ENCODE assay signal across 8 cellular contexts in genomic region chr19:18274776-18275356, GRCh38. TPM values are rescaled to one million over a fixed set of nuclear protein-coding genes. Genes with fewer than 3 reads are reported as not detected.
A peak's percentile ranks its signal among the peaks of the same experiment; 100 is the strongest.
DNase-seq lines count a peak whose midpoint lies in the region; TF ChIP-seq lines count a peak whose summit lies in the region.

No MANE protein-coding gene starts in this region.

- peaks cover 18% of the 10 kb centered on the region; the same call in 1 of the 2 replicates for H3K79me2 ChIP-seq in OCI-LY7 (ENCODE audit: insufficient read depth, low read depth, low read length)

- POLR2A ChIA-PET in OCI-LY7 (lab: Charles Lee), result interaction anchor here (1.4 kb wide), 1 partner anchor 46 kb away, joined by 5 read pairs; no protein-coding TSS in a partner anchor

- H3K9me3 ChIP-seq in thyroid gland, result no peaks in the 10 kb centered on the region
- H3K9me3 ChIP-seq in OCI-LY7 (ENCODE audit: low read length), result no peaks in the 10 kb centered on the region

- WGBS in lower leg skin, 2 donors, result 12 to 13% methylated on average over 8 to 9 of the region's 13 CpGs
- WGBS in thyroid gland, 2 donors, result 34 to 36% methylated on average over 7 to 12 of the region's 13 CpGs

- no peak overlapping the region for H3K4me2 ChIP-seq in OCI-LY7 (ENCODE audit: low read length)

- H3K27ac ChIP-seq in thyroid gland, result peak overlapping the region; percentile 62 to 72 (median 68)
- no peak overlapping the region for H3K27ac ChIP-seq in OCI-LY7 (ENCODE audit: low read depth, low read length, poor library complexity, severe bottlenecking)

- TF ChIP-seq POLR2A in lower leg skin (IDR thresholded peaks at IDR 0.05), result no peak
- TF ChIP-seq POLR2A in thyroid gland (IDR thresholded peaks at IDR 0.05), result no peak

- H3K9me2 ChIP-seq in OCI-LY7 (ENCODE audit: insufficient read depth, low read length), result no peaks in the 10 kb centered on the region

- no peaks in the 10 kb centered on the region for H3K27me3 ChIP-seq in thyroid gland

- H3K36me3 ChIP-seq in thyroid gland (peaks cover 6 to 11% of the 10 kb centered on the region in 2 donors), OCI-LY7 (ENCODE audit: insufficient read depth, low read length) (peaks cover 16% of the 10 kb centered on the region; the same call in 1 of the 2 replicates)

- intact Hi-C loops in lower leg skin (cut with DNase I; ENCODE audit: low total_unique reads) (no loop called here), thyroid gland (cut with DNase I) (no loop called here), OCI-LY7 (cut with micrococcal nuclease; ENCODE audit: unreplicated experiment) (no loop called here)

- BruUV-seq in OCI-LY7 (replicated peaks; lab: Mats Ljungman, UMichigan), result no TSS peak

- H4K20me1 ChIP-seq in OCI-LY7 (ENCODE audit: insufficient read depth, low read length), result peaks cover 10% of the 10 kb centered on the region

- H3K4me1 ChIP-seq in thyroid gland (peaks cover 32 to 45% of the 10 kb centered on the region in 2 donors), OCI-LY7 (ENCODE audit: insufficient read depth, low read length, poor library complexity, severe bottlenecking) (peaks cover 13% of the 10 kb centered on the region)

- DNase-seq in ELR (ENCODE audit: low read depth), result peak; percentile 92
- peak; percentile 74 for DNase-seq in NOMO-1 treated with DMSO at 0.1 percent for 48 hours (lab: John Stamatoyannopoulos, UW; ENCODE audit: unreplicated experiment)
- peak; percentile 57 for DNase-seq in cerebellum (ENCODE audit: low spot score)
- peak; percentile 77 to 96 for DNase-seq in lower leg skin (ENCODE audit: low spot score in 2 of 2)
- DNase-seq in thyroid gland, result peak; percentile 84 to 93
- no peak for DNase-seq in OCI-LY7 (ENCODE audit: low spot score)
- no peak for DNase-seq in GM10266 (ENCODE audit: extremely low spot score)
- no peak for DNase-seq in NCI-H524 treated with DMSO at 0.1 percent for 48 hours (lab: John Stamatoyannopoulos, UW)

- no peak overlapping the region for H3K4me3 ChIP-seq in lower leg skin (ENCODE audit: low read depth, poor library complexity, severe bottlenecking)
- H3K4me3 ChIP-seq in thyroid gland (replicated peaks in 1 of 3), result no peak overlapping the region
- no peak overlapping the region for H3K4me3 ChIP-seq in OCI-LY7 (ENCODE audit: low read depth, low read length, poor library complexity, severe bottlenecking)

- TF ChIP-seq CTCF in lower leg skin (IDR thresholded peaks at IDR 0.05), result no peak
- peak in 2 of 6 experiments; percentile 7 to 19 for TF ChIP-seq CTCF in thyroid gland (IDR thresholded peaks at IDR 0.05)
- TF ChIP-seq CTCF in OCI-LY7 (conservative IDR thresholded peaks at IDR 0.05; ENCODE audit: low read length), result no peak
- no peak for TF ChIP-seq CTCF in GM10266 (IDR thresholded peaks at IDR 0.05; ENCODE audit: control insufficient read depth, insufficient read depth, low read depth, missing control alignments)

- CTCF ChIA-PET in OCI-LY7 (lab: Charles Lee; ENCODE audit: unreplicated experiment), result interaction anchor here (0.6 kb wide), 1 partner anchor 1176 kb away, joined by 3 read pairs; no protein-coding TSS in a partner anchor

- no peak overlapping the region for H2AFZ ChIP-seq in OCI-LY7 (ENCODE audit: low read length)

RNA-seq across cellular contexts. Expression of gene IQCN, which starts 0.6 kb away (rescaled TPM):
- total RNA-seq in cerebellum, result 2.9 TPM
- total RNA-seq in lower leg skin, result 1 to 10 TPM in 3 of 4 donors, under 1 TPM in 1; 0.97 to 5.9 (median 3.1) TPM
- total RNA-seq in thyroid gland, result 10 to 100 TPM in 1 of 4 donors, 1 to 10 TPM in 3; 5.7 to 17.0 (median 8.9) TPM
- 0.38 and 3.7 TPM in 2 replicates for total RNA-seq in OCI-LY7 (2014; rRNA removed; shearing (Covaris generic))
- 1.1 and 2.6 TPM in 2 replicates for total RNA-seq in OCI-LY7 (2022)

RNA-seq across cellular contexts. Expression of gene JUND, which starts 6.6 kb away (rescaled TPM):
- total RNA-seq in cerebellum (60.1 TPM), lower leg skin (100 to 1,000 TPM; 337 to 886 (median 413) TPM), thyroid gland (100 to 1,000 TPM; 193 to 394 (median 316) TPM), OCI-LY7 (2022) (79.0 and 92.6 TPM in 2 replicates)
- total RNA-seq in OCI-LY7 (2014; rRNA removed; shearing (Covaris generic)), result 138 and 144 TPM in 2 replicates

RNA-seq across cellular contexts. Expression of gene LSM4, which starts 48.0 kb away (rescaled TPM):
- total RNA-seq in cerebellum (55.1 TPM), lower leg skin (100 to 1,000 TPM in 2 of 4 donors, 10 to 100 TPM in 2; 59.7 to 149 (median 105) TPM), thyroid gland (100 to 1,000 TPM in 2 of 4 donors, 10 to 100 TPM in 2; 55.2 to 203 (median 140) TPM), OCI-LY7 (2022) (232 and 252 TPM in 2 replicates)
- 451 and 482 TPM in 2 replicates for total RNA-seq in OCI-LY7 (2014; rRNA removed; shearing (Covaris generic))

RNA-seq across cellular contexts. Expression of gene PDE4C, which starts 48.6 kb away (rescaled TPM):
- total RNA-seq in cerebellum, result 1.4 TPM
- under 1 TPM in 1 of 4 donors, not detected in 3; 0.29 TPM for total RNA-seq in lower leg skin
- 1 to 10 TPM in 1 of 4 donors, under 1 TPM in 2, not detected in 1; 0.27 to 1.4 (median 0.92) TPM for total RNA-seq in thyroid gland
- not detected in 2 replicates for total RNA-seq in OCI-LY7 (2014; rRNA removed; shearing (Covaris generic))
- total RNA-seq in OCI-LY7 (2022), result 0.77 and 1.4 TPM in 2 replicates

Comparison
In these comparisons a context has a peak if more than half of its experiments do, and no peak if none do; other contexts are left out.
1. DNase-seq: peak in ELR (single experiment), NOMO-1 treated with DMSO at 0.1 percent for 48 hours (single experiment), cerebellum (single experiment), lower leg skin (2 of 2) and thyroid gland (2 of 2); none in OCI-LY7 (single experiment), GM10266 (single experiment) and NCI-H524 treated with DMSO at 0.1 percent for 48 hours (single experiment).